ENCODE assay signal across 10 cellular contexts in genomic region chr20:17808357-17808756, GRCh38.
DNase-seq lines count a peak whose midpoint lies in the region; TF ChIP-seq lines count a peak whose summit lies in the region.
"Had no signal": no experiment of that assay in that cellular context is flagged by ENCODE, and none has a peak within 500 bp of the region (broad histone marks: within the 10 kb centered on the region; RNA-seq: fewer than 3 reads in every experiment).

No MANE protein-coding gene starts in this region.

- no peaks in the 10 kb centered on the region for H3K9me2 ChIP-seq in Karpas-422 (replicated peaks; ENCODE audit: insufficient read depth, low read length)

- peak; percentile 85 for DNase-seq in RPMI7951 (ENCODE audit: low read depth)
- peak; percentile 25 to 84 for DNase-seq in fibroblast of lung (ENCODE audit: low read depth in 2 of 2)
- DNase-seq in mesenchymal stem cell: peak; percentile 87
- peak; percentile 41 to 48 for DNase-seq in thyroid gland
- no peak for DNase-seq in NCI-H524 treated with DMSO at 0.1 percent for 48 hours (lab: John Stamatoyannopoulos, UW)
- no peak for DNase-seq in Karpas-422
- no peak for DNase-seq in NCI-H510A treated with DMSO at 0.1 percent for 48 hours (lab: John Stamatoyannopoulos, UW)
- DNase-seq in HPDE6-E6E7 (ENCODE audit: extremely low spot score): no peak
- DNase-seq: NCI-H1694 treated with DMSO at 0.1 percent for 48 hours, nucleus accumbens had no signal

- TF ChIP-seq POLR2A in thyroid gland (IDR thresholded peaks at IDR 0.05): no peak

- H2BK15ac ChIP-seq in mesenchymal stem cell (ENCODE audit: low read depth, poor library complexity, severe bottlenecking): no peak overlapping the region

- H3K4ac ChIP-seq in mesenchymal stem cell (ENCODE audit: low read depth in 1 of 2, low read length in 2 of 2): no peak overlapping the region

- no peak overlapping the region for H2BK120ac ChIP-seq in mesenchymal stem cell (ENCODE audit: low read depth, low read length)

- H4K20me1 ChIP-seq in fibroblast of lung (ENCODE audit: control insufficient read depth, extremely low read depth, insufficient read depth, low read length) (no peaks in the 10 kb centered on the region), Karpas-422 (ENCODE audit: insufficient read depth, low read depth, low read length) (no peaks in the 10 kb centered on the region)

- H3K9me3 ChIP-seq in fibroblast of lung (ENCODE audit: control insufficient read depth, insufficient read depth, low read depth, low read length): no peaks in the 10 kb centered on the region
- no peaks in the 10 kb centered on the region for H3K9me3 ChIP-seq in mesenchymal stem cell (ENCODE audit: control insufficient read depth, low read length)
- no peaks in the 10 kb centered on the region for H3K9me3 ChIP-seq in thyroid gland
- H3K9me3 ChIP-seq in Karpas-422 (ENCODE audit: low read length): no peaks in the 10 kb centered on the region

- H2BK5ac ChIP-seq in mesenchymal stem cell (ENCODE audit: low read depth, low read length, poor library complexity, severe bottlenecking): no peak overlapping the region

- H3K79me1 ChIP-seq in mesenchymal stem cell (replicated peaks; ENCODE audit: low read length, poor library complexity, severe bottlenecking): no peaks in the 10 kb centered on the region

- H2BK12ac ChIP-seq in mesenchymal stem cell (ENCODE audit: low read length in 2 of 2): peak overlapping the region in 1 of 2 experiments; percentile 52

- H3K36me3 ChIP-seq in fibroblast of lung (ENCODE audit: control insufficient read depth, insufficient read depth, low read length): no peaks in the 10 kb centered on the region
- no peaks in the 10 kb centered on the region for H3K36me3 ChIP-seq in mesenchymal stem cell (ENCODE audit: control insufficient read depth in 1 of 2, insufficient read depth in 2 of 2, low read depth in 1 of 2, low read length in 2 of 2)
- H3K36me3 ChIP-seq in thyroid gland: no peaks in the 10 kb centered on the region
- H3K36me3 ChIP-seq in Karpas-422 (ENCODE audit: insufficient read depth, low read length): no peaks in the 10 kb centered on the region

- no peak overlapping the region for H3K14ac ChIP-seq in mesenchymal stem cell (ENCODE audit: low read length in 2 of 2)

- H3K4me2 ChIP-seq in fibroblast of lung (ENCODE audit: extremely low read depth, insufficient read depth, low read length) (peak overlapping the region; percentile 45), mesenchymal stem cell (ENCODE audit: low read length, poor library complexity, severe bottlenecking) (no peak overlapping the region), Karpas-422 (ENCODE audit: low read depth, low read length, poor library complexity, severe bottlenecking) (no peak overlapping the region)

- peak overlapping the region; percentile 69 for H4K8ac ChIP-seq in mesenchymal stem cell (ENCODE audit: low read length)

- peak overlapping the region; percentile 28 for H4K91ac ChIP-seq in mesenchymal stem cell (ENCODE audit: low read length)

- TF ChIP-seq CTCF in fibroblast of lung (conservative IDR thresholded peaks at IDR 0.05 in 1 of 2, IDR thresholded peaks at IDR 0.05 in 1 of 2; ENCODE audit: low read depth in 1 of 2, low read length in 2 of 2): no peak
- no peak for TF ChIP-seq CTCF in thyroid gland (IDR thresholded peaks at IDR 0.05)

- peak overlapping the region; percentile 5 for H2AFZ ChIP-seq in fibroblast of lung (ENCODE audit: low read length)
- no peak overlapping the region for H2AFZ ChIP-seq in mesenchymal stem cell (ENCODE audit: low read depth, low read length)
- H2AFZ ChIP-seq in Karpas-422 (ENCODE audit: low read length): no peak overlapping the region

- H3K79me2 ChIP-seq in fibroblast of lung (ENCODE audit: control insufficient read depth, insufficient read depth, low read length) (no peaks in the 10 kb centered on the region), Karpas-422 (ENCODE audit: low read length) (no peaks in the 10 kb centered on the region)

- peak overlapping the region in 1 of 2 experiments; percentile 67 for H3K18ac ChIP-seq in mesenchymal stem cell (ENCODE audit: low read depth in 1 of 2, low read length in 2 of 2)

- H3K23ac ChIP-seq in mesenchymal stem cell (ENCODE audit: low read length in 2 of 2): no peak overlapping the region

- WGBS in mesenchymal stem cell: 59% methylated on average over 4 of the region's 5 CpGs
- 51 to 52% methylated on average over 5 of the region's 5 CpGs for WGBS in thyroid gland, 2 donors

- H3K27ac ChIP-seq in fibroblast of lung (ENCODE audit: insufficient read depth, low read length): peak overlapping the region; percentile 74
- no peak overlapping the region for H3K27ac ChIP-seq in mesenchymal stem cell (ENCODE audit: low read length, poor library complexity, severe bottlenecking)
- peak overlapping the region in 2 of 3 donors; percentile 71 to 94 for H3K27ac ChIP-seq in thyroid gland
- no peak overlapping the region for H3K27ac ChIP-seq in Karpas-422 (ENCODE audit: low read length)

- H3K4me3 ChIP-seq in fibroblast of lung (replicated peaks in 1 of 4; ENCODE audit: control extremely low read depth in 1 of 4, insufficient read depth in 1 of 4, low read depth in 3 of 4, low read length in 4 of 4) (no peak overlapping the region), mesenchymal stem cell (ENCODE audit: insufficient read depth in 1 of 2, low read depth in 1 of 2, low read length in 2 of 2) (peak overlapping the region in 1 of 2 experiments; percentile 20), thyroid gland (replicated peaks in 1 of 3) (no peak overlapping the region), Karpas-422 (ENCODE audit: low read length) (no peak overlapping the region)

- H3K27me3 ChIP-seq in fibroblast of lung (ENCODE audit: control insufficient read depth, insufficient read depth, low read length) (no peaks in the 10 kb centered on the region), mesenchymal stem cell (ENCODE audit: control insufficient read depth in 1 of 2, insufficient read depth in 1 of 2, low read length in 2 of 2) (no peaks in the 10 kb centered on the region), thyroid gland (no peaks in the 10 kb centered on the region), Karpas-422 (ENCODE audit: low read length) (no peaks in the 10 kb centered on the region)

- H3K9ac ChIP-seq in fibroblast of lung (ENCODE audit: insufficient read depth, low read length) (no peak overlapping the region), mesenchymal stem cell (ENCODE audit: low read length) (peak overlapping the region; percentile 90), Karpas-422 (ENCODE audit: low read length) (no peak overlapping the region)

- peaks cover 43% of the 10 kb centered on the region for H3K4me1 ChIP-seq in fibroblast of lung (ENCODE audit: control insufficient read depth, extremely low read depth, insufficient read depth, low read length)
- H3K4me1 ChIP-seq in mesenchymal stem cell (ENCODE audit: control insufficient read depth, insufficient read depth, low read depth, low read length): peaks cover 17% of the 10 kb centered on the region
- H3K4me1 ChIP-seq in thyroid gland: peaks cover 19 to 33% of the 10 kb centered on the region in 2 donors
- H3K4me1 ChIP-seq in Karpas-422 (ENCODE audit: low read length): no peaks in the 10 kb centered on the region

- intact Hi-C loops in thyroid gland (cut with DNase I): no loop called here

- H2AK5ac ChIP-seq in mesenchymal stem cell (ENCODE audit: low read length, severe bottlenecking): no peak overlapping the region

Comparison
In these comparisons a context has a peak if more than half of its experiments do, and no peak if none do; other contexts are left out.
1. DNase-seq: peak in RPMI7951 (single experiment), fibroblast of lung (2 of 2), mesenchymal stem cell (single experiment) and thyroid gland (2 of 2); none in NCI-H524 treated with DMSO at 0.1 percent for 48 hours (single experiment), Karpas-422 (single experiment), NCI-H510A treated with DMSO at 0.1 percent for 48 hours (single experiment) and HPDE6-E6E7 (single experiment).
2. H3K27ac ChIP-seq: peak in fibroblast of lung (single experiment) and thyroid gland (2 of 3); none in mesenchymal stem cell (single experiment) and Karpas-422 (single experiment).